1 cellular context compared by ENCODE assay signal in genomic region chr3:4982773-4983738, GRCh38.
TF ChIP-seq lines count a peak whose summit lies in the region.

No MANE protein-coding gene starts in this region.

TF ChIP-seq in K562, 482 proteins besides CTCF, POLR2A, EP300 and RAD21 (continued from another document):
- TF ChIP-seq REST (CRISPR knock-in tag; IDR thresholded peaks at IDR 0.05; ENCODE audit: low read depth) (0 out of 2 replicates have a peak, but pooled peaks have one; percentile 33), HSF4 (CRISPR knock-in tag; IDR thresholded peaks at IDR 0.05; ENCODE audit: borderline replicate concordance) (no peak), ZBTB11 (CRISPR knock-in tag; IDR thresholded peaks at IDR 0.05) (no peak), ZNF274 (IDR thresholded peaks at IDR 0.05; ENCODE audit: borderline replicate concordance, low read depth, low read length) (no peak), ZBED1 (IDR thresholded peaks at IDR 0.05) (peak; percentile 82; the same call in 1 of the 2 replicates), POU5F1 (IDR thresholded peaks at IDR 0.05; ENCODE audit: borderline replicate concordance, low read depth, low read length, partially characterized antibody) (no peak), ZNF324 (CRISPR knock-in tag; IDR thresholded peaks at IDR 0.05) (peak; percentile 45; the same call in 1 of the 2 replicates), FOXP1 (CRISPR knock-in tag; IDR thresholded peaks at IDR 0.05) (no peak), BCLAF1 (IDR thresholded peaks at IDR 0.05; ENCODE audit: borderline replicate concordance in 1 of 2, control insufficient read depth in 1 of 2, low read depth in 2 of 2, low read length in 1 of 2) (no peak), MAZ (CRISPR knock-in tag; conservative IDR thresholded peaks at IDR 0.05 in 1 of 2, IDR thresholded peaks at IDR 0.05 in 1 of 2) (peak in 1 of 2 experiments; percentile 49; a peak in 1 of 4 replicates), PML (IDR thresholded peaks at IDR 0.05; ENCODE audit: low read length) (no peak), IRF2 (CRISPR knock-in tag; IDR thresholded peaks at IDR 0.05) (no peak), SRF (CRISPR knock-in tag; IDR thresholded peaks at IDR 0.05) (peak in 1 of 2 experiments; percentile 4; a peak in 1 of 4 replicates), ZBTB17 (CRISPR knock-in tag; IDR thresholded peaks at IDR 0.05) (peak; percentile 83), ZBTB1 (CRISPR knock-in tag; IDR thresholded peaks at IDR 0.05; ENCODE audit: borderline replicate concordance, low read depth) (peak; percentile 32; the same call in 1 of the 2 replicates), CHD1 (IDR thresholded peaks at IDR 0.05; ENCODE audit: low read length) (peak; percentile 87), HMGN3 (IDR thresholded peaks at IDR 0.05; ENCODE audit: borderline replicate concordance, extremely low read depth, insufficient read length, low read depth, low read length) (peak; percentile 44), ZNF609 (CRISPR knock-in tag; IDR thresholded peaks at IDR 0.05; ENCODE audit: borderline replicate concordance) (no peak), TBP (optimal IDR thresholded peaks at IDR 0.05; ENCODE audit: low read depth, low read length) (no peak), KDM5B (IDR thresholded peaks at IDR 0.05; ENCODE audit: insufficient replicate concordance, low read depth, low read length) (peak; percentile 42), SMARCA4 (IDR thresholded peaks at IDR 0.05) (no peak), ETS1 (conservative IDR thresholded peaks at IDR 0.05; ENCODE audit: control insufficient read depth, low read depth, low read length) (no peak), NR2F6 (CRISPR knock-in tag; IDR thresholded peaks at IDR 0.05) (0 out of 2 replicates have a peak, but pooled peaks have one; percentile 82), SMAD2 (IDR thresholded peaks at IDR 0.05; ENCODE audit: low read depth, low read length) (no peak), ZNF253 (CRISPR knock-in tag; conservative IDR thresholded peaks at IDR 0.05) (no peak), MEF2D (tag; conservative IDR thresholded peaks at IDR 0.05; ENCODE audit: low read depth) (no peak), RBM25 (IDR thresholded peaks at IDR 0.05; ENCODE audit: low read depth, low read length, severe bottlenecking) (no peak), ETV6 (IDR thresholded peaks at IDR 0.05; ENCODE audit: borderline replicate concordance in 1 of 2, low read depth in 2 of 2, low read length in 1 of 2) (0 out of 4 replicates have a peak, but pooled peaks of 1 of the 2 experiments have one; percentile 10), ETV6 (CRISPR knock-in tag; IDR thresholded peaks at IDR 0.05; ENCODE audit: borderline replicate concordance) (no peak), ZBTB9 (CRISPR knock-in tag; IDR thresholded peaks at IDR 0.05) (peak; percentile 85), THAP12 (CRISPR knock-in tag; IDR thresholded peaks at IDR 0.05) (0 out of 2 replicates have a peak, but pooled peaks have one; percentile 48), CCNT2 (IDR thresholded peaks at IDR 0.05; ENCODE audit: borderline replicate concordance, extremely low read depth, insufficient read length, low read depth, low read length) (peak; percentile 64)
